38 cellular contexts compared by ENCODE assay signal in genomic region chr1:160089883-160090282, GRCh38. TPM values are rescaled to one million over a fixed set of nuclear protein-coding genes. Genes with fewer than 3 reads are reported as not detected.
"Had no signal": no experiment of that assay in that cellular context is flagged by ENCODE, and none has a peak within 500 bp of the region (broad histone marks: within the 10 kb centered on the region; RNA-seq: fewer than 3 reads in every experiment).

No MANE protein-coding gene starts in this region.

- ATAC-seq: activated CD8-positive, alpha-beta memory T cell treated with anti-CD3 and anti-CD28 coated beads, Interleukin-2, amount 10 ng/mL, durations not matched to agents 7 days and 5 days; activated CD8-positive, alpha-beta T cell treated with anti-CD3 and anti-CD28 coated beads, Interleukin-2, amount 10 ng/mL, durations not matched to agents 7 days and 5 days; activated naive CD8-positive, alpha-beta T cell treated with anti-CD3 and anti-CD28 coated beads, Interleukin-2, amount 50 U/mL, for 24 hours had no signal

- H3K4me3 ChIP-seq: ascending aorta, cardiac muscle cell had no signal

- DNase-seq: activated B cell treated with CpG ODN at 0.5 μM for 24 hours; activated CD4-positive, alpha-beta memory T cell treated with anti-CD3 and anti-CD28 coated beads, Interleukin-2, amount 10 ng/mL, durations not matched to agents 7 days and 5 days; activated CD4-positive, alpha-beta T cell treated with anti-CD3 and anti-CD28 coated beads for 4 hours; activated CD4-positive, alpha-beta T cell treated with anti-CD3 and anti-CD28 coated beads, Interleukin-2, amount 10 ng/mL, durations not matched to agents 24 days and 14 days; activated CD4-positive, alpha-beta T cell treated with anti-CD3 and anti-CD28 coated beads, Interleukin-2, amount 50 U/mL, for 1 hour; activated CD4-positive, alpha-beta T cell treated with anti-CD3 and anti-CD28 coated beads, Interleukin-2, amount 50 U/mL, for 48 hours; activated CD4-positive, CD25-positive, alpha-beta regulatory T cell treated with anti-CD3 and anti-CD28 coated beads, Interleukin-2, amount 50 U/mL, for 72 hours; activated CD8-positive, alpha-beta memory T cell treated with anti-CD3 and anti-CD28 coated beads for 24 hours; activated CD8-positive, alpha-beta memory T cell treated with anti-CD3 and anti-CD28 coated beads, Interleukin-2, amount 10 ng/mL, durations not matched to agents 7 days and 5 days; activated CD8-positive, alpha-beta memory T cell treated with anti-CD3 and anti-CD28 coated beads, Interleukin-2, amount 50 U/mL, for 48 hours; activated CD8-positive, alpha-beta T cell treated with anti-CD3 and anti-CD28 coated beads, Interleukin-2, amount 10 ng/mL, durations not matched to agents 7 days and 5 days; activated effector memory CD4-positive, alpha-beta T cell treated with Interleukin-2 at 50 U/mL for 16 hours; activated gamma-delta T cell; activated naive CD4-positive, alpha-beta T cell treated with anti-CD3 and anti-CD28 coated beads, Interleukin-2, amount 10 ng/mL, durations not matched to agents 7 days and 5 days; activated naive CD4-positive, alpha-beta T cell treated with Interleukin-2 at 50 U/mL for 16 hours; activated naive CD8-positive, alpha-beta T cell treated with anti-CD3 and anti-CD28 coated beads, Interleukin-2, amount 10 ng/mL, durations not matched to agents 7 days and 5 days; activated naive CD8-positive, alpha-beta T cell treated with anti-CD3 and anti-CD28 coated beads, Interleukin-2, amount 50 U/mL, for 24 hours; activated T-cell treated with anti-CD3 and anti-CD28 coated beads, Interleukin-2, amount 50 U/mL, for 24 hours; activated T-cell treated with anti-CD3 and anti-CD28 coated beads, Interleukin-2, amount 50 U/mL, for 48 hours; amygdala; anterior cingulate cortex; caudate nucleus; cerebellar nuclear complex; T-helper 1 cell; T-helper 2 cell; T-helper 9 cell had no signal

- H3K27ac ChIP-seq: ascending aorta, cardiac muscle cell, VCaP had no signal

- H3K27ac Mint-ChIP-seq: activated B cell treated with CpG ODN at 0.5 μM for 24 hours; activated CD4-positive, alpha-beta memory T cell treated with anti-CD3 and anti-CD28 coated beads, Interleukin-2, amount 10 ng/mL, durations not matched to agents 7 days and 5 days; activated CD4-positive, alpha-beta T cell treated with anti-CD3 and anti-CD28 coated beads, Interleukin-2, amount 10 ng/mL, durations not matched to agents 24 days and 14 days; activated CD8-positive, alpha-beta memory T cell treated with anti-CD3 and anti-CD28 coated beads, Interleukin-2, amount 10 ng/mL, durations not matched to agents 7 days and 5 days; activated CD8-positive, alpha-beta T cell treated with anti-CD3 and anti-CD28 coated beads, Interleukin-2, amount 10 ng/mL, durations not matched to agents 7 days and 5 days; activated naive CD4-positive, alpha-beta T cell treated with anti-CD3 and anti-CD28 coated beads, Interleukin-2, amount 50 U/mL, for 24 hours; activated naive CD8-positive, alpha-beta T cell; activated naive CD8-positive, alpha-beta T cell treated with anti-CD3 and anti-CD28 coated beads, Interleukin-2, amount 10 ng/mL, durations not matched to agents 7 days and 5 days; activated naive CD8-positive, alpha-beta T cell treated with anti-CD3 and anti-CD28 coated beads, Interleukin-2, amount 50 U/mL, for 24 hours; activated T-helper 2 cell treated with anti-CD3 and anti-CD28 coated beads, Interferon-gamma antibody, Interleukin-2, Interleukin-4, amounts not matched to agents 10 μg/mL and 5 μg/mL and 100 μg/mL, durations not matched to agents 14 hours and 24 hours and 36 hours; T-helper 1 cell treated with Interleukin-12 subunit alpha and Interleukin-12 subunit beta and Interleukin-4 antibody, amounts not matched to agents 30 μg/mL and 1 μg/mL, for 36 hours; T-helper 2 cell treated with Interferon-gamma antibody and Interleukin-4, amounts not matched to agents 5 μg/mL and 100 μg/mL, for 36 hours had no signal

- H3K4me3 Mint-ChIP-seq: activated B cell treated with CpG ODN at 0.5 μM for 24 hours; activated CD4-positive, alpha-beta memory T cell treated with anti-CD3 and anti-CD28 coated beads, Interleukin-2, amount 10 ng/mL, durations not matched to agents 7 days and 5 days; activated CD4-positive, alpha-beta T cell treated with anti-CD3 and anti-CD28 coated beads, Interleukin-2, amount 10 ng/mL, durations not matched to agents 24 days and 14 days; activated CD8-positive, alpha-beta memory T cell treated with anti-CD3 and anti-CD28 coated beads, Interleukin-2, amount 10 ng/mL, durations not matched to agents 7 days and 5 days; activated CD8-positive, alpha-beta T cell treated with anti-CD3 and anti-CD28 coated beads, Interleukin-2, amount 10 ng/mL, durations not matched to agents 7 days and 5 days; activated naive CD4-positive, alpha-beta T cell treated with anti-CD3 and anti-CD28 coated beads, Interleukin-2, amount 10 ng/mL, durations not matched to agents 7 days and 5 days; activated naive CD4-positive, alpha-beta T cell treated with anti-CD3 and anti-CD28 coated beads, Interleukin-2, amount 50 U/mL, for 24 hours; activated naive CD8-positive, alpha-beta T cell; activated naive CD8-positive, alpha-beta T cell treated with anti-CD3 and anti-CD28 coated beads, Interleukin-2, amount 10 ng/mL, durations not matched to agents 7 days and 5 days; activated naive CD8-positive, alpha-beta T cell treated with anti-CD3 and anti-CD28 coated beads, Interleukin-2, amount 50 U/mL, for 24 hours; activated T-cell treated with anti-CD3 and anti-CD28 coated beads, Interleukin-2, amount 50 U/mL, for 24 hours; brain; central memory CD8-positive, alpha-beta T cell; T-helper 1 cell treated with Interleukin-12 subunit alpha and Interleukin-12 subunit beta and Interleukin-4 antibody, amounts not matched to agents 30 μg/mL and 1 μg/mL, for 36 hours; T-helper 2 cell treated with Interferon-gamma antibody and Interleukin-4, amounts not matched to agents 5 μg/mL and 100 μg/mL, for 36 hours had no signal

- H3K27me3 ChIP-seq: ascending aorta had no signal

- H3K9me3 Mint-ChIP-seq: activated B cell treated with CpG ODN at 0.5 μM for 24 hours; activated CD4-positive, alpha-beta memory T cell treated with anti-CD3 and anti-CD28 coated beads, Interleukin-2, amount 10 ng/mL, durations not matched to agents 7 days and 5 days; activated CD4-positive, alpha-beta T cell treated with anti-CD3 and anti-CD28 coated beads, Interleukin-2, amount 10 ng/mL, durations not matched to agents 24 days and 14 days; activated naive CD4-positive, alpha-beta T cell treated with anti-CD3 and anti-CD28 coated beads, Interleukin-2, amount 10 ng/mL, durations not matched to agents 7 days and 5 days; activated naive CD4-positive, alpha-beta T cell treated with anti-CD3 and anti-CD28 coated beads, Interleukin-2, amount 50 U/mL, for 24 hours; activated naive CD8-positive, alpha-beta T cell treated with anti-CD3 and anti-CD28 coated beads, Interleukin-2, amount 10 ng/mL, durations not matched to agents 7 days and 5 days; activated naive CD8-positive, alpha-beta T cell treated with anti-CD3 and anti-CD28 coated beads, Interleukin-2, amount 50 U/mL, for 24 hours; activated T-cell treated with anti-CD3 and anti-CD28 coated beads, Interleukin-2, amount 50 U/mL, for 24 hours; activated T-helper 2 cell treated with anti-CD3 and anti-CD28 coated beads, Interferon-gamma antibody, Interleukin-2, Interleukin-4, amounts not matched to agents 10 μg/mL and 5 μg/mL and 100 μg/mL, durations not matched to agents 14 hours and 24 hours and 36 hours; brain; central memory CD8-positive, alpha-beta T cell; T-helper 1 cell treated with Interleukin-12 subunit alpha and Interleukin-12 subunit beta and Interleukin-4 antibody, amounts not matched to agents 30 μg/mL and 1 μg/mL, for 36 hours; T-helper 2 cell treated with Interferon-gamma antibody and Interleukin-4, amounts not matched to agents 5 μg/mL and 100 μg/mL, for 36 hours had no signal

- H3K36me3 Mint-ChIP-seq: activated naive CD8-positive, alpha-beta T cell had no signal

RNA-seq across cellular contexts. Expression of gene KCNJ9, which starts 8.5 kb away (rescaled TPM):
- total RNA-seq: activated B cell treated with CpG ODN at 0.5 μM for 24 hours; activated CD4-positive, alpha-beta memory T cell treated with anti-CD3 and anti-CD28 coated beads, Interleukin-2, amount 10 ng/mL, durations not matched to agents 7 days and 5 days; activated CD4-positive, alpha-beta T cell treated with anti-CD3 and anti-CD28 coated beads, Interleukin-2, amount 10 ng/mL, durations not matched to agents 24 days and 14 days; activated CD8-positive, alpha-beta memory T cell treated with anti-CD3 and anti-CD28 coated beads, Interleukin-2, amount 10 ng/mL, durations not matched to agents 7 days and 5 days; activated CD8-positive, alpha-beta T cell treated with anti-CD3 and anti-CD28 coated beads, Interleukin-2, amount 10 ng/mL, durations not matched to agents 7 days and 5 days; activated naive CD8-positive, alpha-beta T cell treated with anti-CD3 and anti-CD28 coated beads, Interleukin-2, amount 10 ng/mL, durations not matched to agents 7 days and 5 days; activated T-helper 2 cell treated with anti-CD3 and anti-CD28 coated beads, Interferon-gamma antibody, Interleukin-2, Interleukin-4, amounts not matched to agents 10 μg/mL and 5 μg/mL and 100 μg/mL, durations not matched to agents 14 hours and 24 hours and 36 hours; chondrocyte had no signal

RNA-seq across cellular contexts. Expression of gene KCNJ10, which starts 19.9 kb away (rescaled TPM):
- total RNA-seq: activated B cell treated with CpG ODN at 0.5 μM for 24 hours; activated CD4-positive, alpha-beta memory T cell treated with anti-CD3 and anti-CD28 coated beads, Interleukin-2, amount 10 ng/mL, durations not matched to agents 7 days and 5 days; activated CD4-positive, alpha-beta T cell treated with anti-CD3 and anti-CD28 coated beads, Interleukin-2, amount 10 ng/mL, durations not matched to agents 24 days and 14 days; activated CD8-positive, alpha-beta memory T cell treated with anti-CD3 and anti-CD28 coated beads, Interleukin-2, amount 10 ng/mL, durations not matched to agents 7 days and 5 days; activated CD8-positive, alpha-beta T cell treated with anti-CD3 and anti-CD28 coated beads, Interleukin-2, amount 10 ng/mL, durations not matched to agents 7 days and 5 days; activated naive CD8-positive, alpha-beta T cell treated with anti-CD3 and anti-CD28 coated beads, Interleukin-2, amount 10 ng/mL, durations not matched to agents 7 days and 5 days; activated T-helper 2 cell treated with anti-CD3 and anti-CD28 coated beads, Interferon-gamma antibody, Interleukin-2, Interleukin-4, amounts not matched to agents 10 μg/mL and 5 μg/mL and 100 μg/mL, durations not matched to agents 14 hours and 24 hours and 36 hours; ascending aorta; bronchial epithelial cell; chondrocyte had no signal

RNA-seq across cellular contexts. Expression of gene ATP1A2, which starts 25.7 kb away (rescaled TPM):
- total RNA-seq: activated B cell treated with CpG ODN at 0.5 μM for 24 hours; activated CD4-positive, alpha-beta memory T cell treated with anti-CD3 and anti-CD28 coated beads, Interleukin-2, amount 10 ng/mL, durations not matched to agents 7 days and 5 days; activated CD4-positive, alpha-beta T cell treated with anti-CD3 and anti-CD28 coated beads, Interleukin-2, amount 10 ng/mL, durations not matched to agents 24 days and 14 days; activated CD8-positive, alpha-beta memory T cell treated with anti-CD3 and anti-CD28 coated beads, Interleukin-2, amount 10 ng/mL, durations not matched to agents 7 days and 5 days; activated CD8-positive, alpha-beta T cell treated with anti-CD3 and anti-CD28 coated beads, Interleukin-2, amount 10 ng/mL, durations not matched to agents 7 days and 5 days; activated naive CD8-positive, alpha-beta T cell treated with anti-CD3 and anti-CD28 coated beads, Interleukin-2, amount 10 ng/mL, durations not matched to agents 7 days and 5 days; activated T-helper 2 cell treated with anti-CD3 and anti-CD28 coated beads, Interferon-gamma antibody, Interleukin-2, Interleukin-4, amounts not matched to agents 10 μg/mL and 5 μg/mL and 100 μg/mL, durations not matched to agents 14 hours and 24 hours and 36 hours; bronchial epithelial cell had no signal
